Comparison of ENCODE assay signal across 9 cellular contexts in the genomic region with DNA sequence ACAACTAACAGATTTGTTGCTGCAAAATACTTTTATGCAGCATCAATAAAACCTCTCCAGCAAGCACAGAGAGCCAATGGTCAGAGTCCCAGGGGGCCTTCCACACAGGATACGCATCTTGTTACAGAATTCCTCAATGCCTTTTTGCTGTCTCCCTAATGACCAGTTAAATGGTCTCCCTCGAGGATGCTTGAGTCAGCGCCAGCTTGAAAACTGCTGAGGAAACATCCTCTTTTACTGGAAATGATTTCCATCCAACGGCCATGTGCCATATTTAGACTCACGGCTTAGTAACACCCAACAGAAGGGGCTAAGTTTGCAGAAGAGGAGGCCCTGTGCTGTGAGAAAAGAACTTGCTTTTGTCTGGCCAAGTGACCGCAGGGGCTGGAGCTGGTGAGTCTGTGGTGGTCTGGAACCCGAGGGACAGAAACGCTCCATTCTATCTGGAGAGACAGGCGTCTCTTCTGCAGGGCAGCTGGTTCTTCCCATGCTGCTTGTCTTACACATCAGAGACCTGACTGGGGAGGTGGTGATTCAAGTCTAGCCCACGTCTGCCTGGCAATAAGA.
DNase-seq lines count a peak whose midpoint lies in the region; ATAC-seq and TF ChIP-seq lines count a peak whose summit lies in the region.
"Had no signal": no experiment of that assay in that cellular context is flagged by ENCODE, and none has a peak within 500 bp of the region (broad histone marks: within the 10 kb centered on the region; RNA-seq: fewer than 3 reads in every experiment).

No MANE protein-coding gene starts in this region.

- H3K27me3 Mint-ChIP-seq in osteocyte (ENCODE audit: unreplicated experiment): no peaks in the 10 kb centered on the region
- H3K27me3 Mint-ChIP-seq: activated naive CD8-positive, alpha-beta T cell had no signal

- peak overlapping the region; percentile 93 for H3K27ac Mint-ChIP-seq in osteocyte (ENCODE audit: unreplicated experiment)
- H3K27ac Mint-ChIP-seq: activated naive CD8-positive, alpha-beta T cell had no signal

- peak overlapping the region; percentile 57 for H3K4me3 Mint-ChIP-seq in osteocyte (ENCODE audit: unreplicated experiment)
- H3K4me3 Mint-ChIP-seq: activated naive CD8-positive, alpha-beta T cell had no signal

- no peak for ATAC-seq in GM19324 (IDR thresholded peaks at IDR 0.05; ENCODE audit: low FRiP score, unreplicated experiment)
- ATAC-seq in HG02981 (IDR thresholded peaks at IDR 0.05; ENCODE audit: unreplicated experiment): no peak

- peaks cover 5% of the 10 kb centered on the region for H3K9me3 Mint-ChIP-seq in osteocyte (ENCODE audit: unreplicated experiment)

- DNase-seq in DMS153 (lab: John Stamatoyannopoulos, UW) (peak; percentile 82), NCI-H2107 treated with DMSO at 0.1 percent for 48 hours (lab: John Stamatoyannopoulos, UW; ENCODE audit: unreplicated experiment) (peak; percentile 71), epidermal melanocyte (ENCODE audit: insufficient read length, low spot score) (peak; percentile 30), osteocyte (ENCODE audit: extremely low spot score, unreplicated experiment) (peak; percentile 86), HT-29 (ENCODE audit: low spot score) (no peak), NCI-H446 treated with DMSO at 0.1 percent for 48 hours (lab: John Stamatoyannopoulos, UW) (no peak)

- H3K4me1 Mint-ChIP-seq in osteocyte (ENCODE audit: unreplicated experiment): peaks cover 59% of the 10 kb centered on the region

- TF ChIP-seq CTCF in osteocyte (IDR thresholded peaks at IDR 0.05): no peak

- no peaks in the 10 kb centered on the region for H3K36me3 Mint-ChIP-seq in osteocyte (ENCODE audit: unreplicated experiment)
- H3K36me3 Mint-ChIP-seq: activated naive CD8-positive, alpha-beta T cell had no signal

Comparison
In these comparisons a context has a peak if more than half of its experiments do, and no peak if none do; other contexts are left out.
1. DNase-seq: peak in DMS153 (single experiment), NCI-H2107 treated with DMSO at 0.1 percent for 48 hours (single experiment), epidermal melanocyte (single experiment) and osteocyte (single experiment); none in HT-29 (single experiment) and NCI-H446 treated with DMSO at 0.1 percent for 48 hours (single experiment).